Comparison of ENCODE assay signal across 24 cellular contexts in genomic region chr10:123399276-123399839, GRCh38.
"Had no signal": no experiment of that assay in that cellular context is flagged by ENCODE, and none has a peak within 500 bp of the region (broad histone marks: within the 10 kb centered on the region; RNA-seq: fewer than 3 reads in every experiment).

No MANE protein-coding gene starts in this region.

- H3K4me3 ChIP-seq: esophagus muscularis mucosa, mucosa of descending colon, prostate gland, spleen, thyroid gland had no signal

- H3K27ac ChIP-seq: esophagus muscularis mucosa, prostate gland, spleen had no signal

- H3K27me3 ChIP-seq: esophagus muscularis mucosa, spleen, thyroid gland had no signal

- H3K27ac Mint-ChIP-seq: activated B cell treated with CpG ODN at 0.5 μM for 24 hours; activated CD4-positive, alpha-beta T cell treated with anti-CD3 and anti-CD28 coated beads for 36 hours; activated naive CD8-positive, alpha-beta T cell treated with anti-CD3 and anti-CD28 coated beads for 36 hours; activated T-cell treated with anti-CD3 and anti-CD28 coated beads, Interleukin-2, amount 50 U/mL, for 24 hours; activated T-helper 17 cell treated with anti-CD3 and anti-CD28 coated beads, Interleukin-2, amount 50 U/mL, for 72 hours; stimulated activated naive CD8-positive, alpha-beta T cell treated with anti-CD3 and anti-CD28 coated beads, Interleukin-15, Interleukin-2, amounts not matched to agents 100 ng/mL and 50 ng/mL, for 24 hours; T-helper 1 cell treated with Interleukin-12 subunit alpha and Interleukin-12 subunit beta and Interleukin-4 antibody, amounts not matched to agents 30 μg/mL and 1 μg/mL, for 36 hours had no signal

- ATAC-seq: activated CD4-positive, alpha-beta T cell treated with anti-CD3 and anti-CD28 coated beads for 36 hours; activated T-helper 17 cell treated with anti-CD3 and anti-CD28 coated beads, Interleukin-2, amount 50 U/mL, for 72 hours; mucosa of descending colon had no signal

- H3K36me3 ChIP-seq: esophagus muscularis mucosa, prostate gland, spleen, thyroid gland had no signal

- H3K36me3 Mint-ChIP-seq: activated naive CD8-positive, alpha-beta T cell treated with anti-CD3 and anti-CD28 coated beads for 36 hours had no signal

- DNase-seq: activated B cell treated with CpG ODN at 0.5 μM for 24 hours; activated CD4-positive, alpha-beta T cell treated with anti-CD3 and anti-CD28 coated beads for 36 hours; activated CD4-positive, alpha-beta T cell treated with anti-CD3 and anti-CD28 coated beads, Interleukin-2, amount 50 U/mL, for 4 hours; activated CD8-positive, alpha-beta memory T cell treated with anti-CD3 and anti-CD28 coated beads for 24 hours; activated CD8-positive, alpha-beta memory T cell treated with anti-CD3 and anti-CD28 coated beads, Interleukin-2, amount 50 U/mL, for 4 hours; activated naive CD4-positive, alpha-beta T cell treated with Interleukin-2 at 50 U/mL for 16 hours; activated naive CD8-positive, alpha-beta T cell treated with anti-CD3 and anti-CD28 coated beads for 36 hours; activated T-cell treated with anti-CD3 and anti-CD28 coated beads, Interleukin-2, amount 50 U/mL, for 24 hours; central memory CD4-positive, alpha-beta T cell; dermis blood vessel endothelial cell; effector memory CD4-positive, alpha-beta T cell; mesendoderm; mucosa of descending colon; spleen; stimulated activated CD4-positive, alpha-beta T cell treated with anti-CD3 and anti-CD28 coated beads, Interleukin-4, amount 100 ng/mL, for 24 hours; substantia nigra; T1000 had no signal

- H3K4me1 ChIP-seq: esophagus muscularis mucosa, prostate gland had no signal

- H3K4me1 Mint-ChIP-seq: activated CD4-positive, alpha-beta T cell treated with anti-CD3 and anti-CD28 coated beads for 36 hours; activated naive CD8-positive, alpha-beta T cell treated with anti-CD3 and anti-CD28 coated beads for 36 hours had no signal

- H3K9me3 ChIP-seq: prostate gland, thyroid gland had no signal

- H3K27me3 Mint-ChIP-seq: activated B cell treated with CpG ODN at 0.5 μM for 24 hours; activated CD4-positive, alpha-beta T cell treated with anti-CD3 and anti-CD28 coated beads for 36 hours; activated naive CD8-positive, alpha-beta T cell treated with anti-CD3 and anti-CD28 coated beads for 36 hours; activated T-cell treated with anti-CD3 and anti-CD28 coated beads, Interleukin-2, amount 50 U/mL, for 24 hours; activated T-helper 17 cell treated with anti-CD3 and anti-CD28 coated beads, Interleukin-2, amount 50 U/mL, for 72 hours; stimulated activated naive CD8-positive, alpha-beta T cell treated with anti-CD3 and anti-CD28 coated beads, Interleukin-15, Interleukin-2, amounts not matched to agents 100 ng/mL and 50 ng/mL, for 24 hours had no signal

- H3K4me3 Mint-ChIP-seq: activated B cell treated with CpG ODN at 0.5 μM for 24 hours; activated CD4-positive, alpha-beta T cell treated with anti-CD3 and anti-CD28 coated beads for 36 hours; activated naive CD8-positive, alpha-beta T cell treated with anti-CD3 and anti-CD28 coated beads for 36 hours; activated T-cell treated with anti-CD3 and anti-CD28 coated beads, Interleukin-2, amount 50 U/mL, for 24 hours; activated T-helper 17 cell treated with anti-CD3 and anti-CD28 coated beads, Interleukin-2, amount 50 U/mL, for 72 hours; neural crest cell; stimulated activated naive CD8-positive, alpha-beta T cell treated with anti-CD3 and anti-CD28 coated beads, Interleukin-15, Interleukin-2, amounts not matched to agents 100 ng/mL and 50 ng/mL, for 24 hours; T-helper 1 cell treated with Interleukin-12 subunit alpha and Interleukin-12 subunit beta and Interleukin-4 antibody, amounts not matched to agents 30 μg/mL and 1 μg/mL, for 36 hours had no signal
